In the genomic region with DNA sequence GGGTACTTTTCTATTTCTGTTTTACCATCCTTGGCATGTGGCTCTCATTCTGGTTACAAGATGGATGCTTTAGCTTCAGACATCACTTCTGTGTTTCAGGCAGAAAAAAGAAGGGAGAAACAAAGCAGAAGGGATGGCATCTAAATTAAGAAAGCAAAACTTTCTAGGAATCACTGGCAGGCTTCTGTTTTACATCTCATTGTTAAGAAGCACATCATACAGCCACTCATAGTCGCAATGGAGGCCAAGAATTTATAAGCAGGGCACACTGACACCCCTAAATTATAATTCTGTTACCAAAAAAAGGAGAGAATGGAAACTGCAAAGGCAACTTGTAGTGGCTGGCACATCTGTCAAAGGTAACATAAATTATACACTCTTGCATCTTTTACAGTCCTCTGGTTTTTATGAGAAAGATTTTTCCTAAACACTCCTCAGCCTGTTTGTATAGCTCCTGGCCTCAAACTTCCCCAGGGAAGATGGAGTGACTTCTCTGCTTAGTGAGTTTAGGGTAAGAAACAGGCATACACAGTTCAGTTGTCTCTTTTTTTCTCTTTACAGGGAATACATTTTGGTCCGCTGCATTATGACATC, we compare ENCODE assay signal across 1 cellular context.
TF ChIP-seq lines count a peak whose summit lies in the region.

No MANE protein-coding gene starts in this region.

TF ChIP-seq in HEK293, 187 proteins besides CTCF, POLR2A, EP300 and RAD21 (continued from another document):
- TF ChIP-seq ZFP3 (tag by site-specific recombination; IDR thresholded peaks at IDR 0.05; ENCODE audit: low read depth) (no peak), ZNF521 (tag by site-specific recombination; IDR thresholded peaks at IDR 0.05) (no peak)
